Comparison of ENCODE assay signal across 8 cellular contexts in genomic region chr1:223771814-223772770, GRCh38. TPM values are rescaled to one million over a fixed set of nuclear protein-coding genes. Genes with fewer than 3 reads are reported as not detected.
DNase-seq lines count a peak whose midpoint lies in the region; ATAC-seq, FAIRE-seq and TF ChIP-seq lines count a peak whose summit lies in the region.

No MANE protein-coding gene starts in this region.

- no TSS peak for BruUV-seq in HepG2 (replicated peaks; lab: Mats Ljungman, UMichigan)

- 72% methylated on average over 15 of the region's 16 CpGs for WGBS in right lobe of liver (ENCODE audit: insufficient coverage, low coverage, low lambda C conversion rate, missing lambda C conversion rate)
- WGBS in HepG2 (ENCODE audit: low lambda C conversion rate): 87% methylated on average over 16 of the region's 16 CpGs

- peaks cover 56% of the 10 kb centered on the region for H3K36me3 Mint-ChIP-seq in neural progenitor cell

- H3K9me3 ChIP-seq in right lobe of liver (no peaks in the 10 kb centered on the region), HepG2 (ENCODE audit: low read length) (no peaks in the 10 kb centered on the region), neural progenitor cell (ENCODE audit: low read depth) (no peaks in the 10 kb centered on the region)

- H3K27me3 ChIP-seq in right lobe of liver: no peaks in the 10 kb centered on the region
- no peaks in the 10 kb centered on the region for H3K27me3 ChIP-seq in HepG2 (ENCODE audit: control insufficient read depth in 1 of 2, insufficient read depth in 2 of 2, low read length in 2 of 2)
- no peaks in the 10 kb centered on the region for H3K27me3 ChIP-seq in neural progenitor cell

- TF ChIP-seq POLR2A in right lobe of liver (IDR thresholded peaks at IDR 0.05) (no peak), HepG2 (IDR thresholded peaks at IDR 0.05; ENCODE audit: insufficient read depth in 1 of 2, low read depth in 2 of 2, low read length in 2 of 2) (no peak)

- no peak for FAIRE-seq in HepG2 (lab: Jason Lieb, UNC)

- H2AFZ ChIP-seq in HepG2 (ENCODE audit: low read length) (no peak overlapping the region), neural progenitor cell (replicated peaks) (no peak overlapping the region)

- TF ChIP-seq EP300 in HepG2 (IDR thresholded peaks at IDR 0.05; ENCODE audit: low read depth in 2 of 2, low read length in 2 of 2): no peak
- no peak for TF ChIP-seq EP300 in HepG2 (CRISPR knock-in tag; IDR thresholded peaks at IDR 0.05; ENCODE audit: borderline replicate concordance)

- H3K4me2 ChIP-seq in HepG2 (ENCODE audit: low read depth, low read length) (no peak overlapping the region), neural progenitor cell (peak overlapping the region; percentile 19)

- ATAC-seq in right lobe of liver: peak; percentile 44 to 87 (median 62)
- ATAC-seq in HepG2: no peak

- H3K9ac ChIP-seq in HepG2 (ENCODE audit: insufficient read depth, low read depth, low read length): no peak overlapping the region
- no peak overlapping the region for H3K9ac ChIP-seq in neural progenitor cell

- POLR2A ChIA-PET in HepG2 (lab: Yijun Ruan, JAX): no interaction called here

- H3K27ac ChIP-seq in right lobe of liver (peak overlapping the region in 1 of 3 donors; percentile 9), HepG2 (ENCODE audit: extremely low read length, insufficient read depth, low read length) (no peak overlapping the region), neural progenitor cell (no peak overlapping the region)

- no peaks in the 10 kb centered on the region for H4K20me1 ChIP-seq in HepG2 (ENCODE audit: insufficient read depth, low read length)
- H4K20me1 ChIP-seq in neural progenitor cell (ENCODE audit: low read depth): no peaks in the 10 kb centered on the region

- H3K9me3 Mint-ChIP-seq in neural progenitor cell: peaks cover 3% of the 10 kb centered on the region

- H3K4me3 ChIP-seq in right lobe of liver: no peak overlapping the region
- H3K4me3 ChIP-seq in HepG2 (replicated peaks in 1 of 3; ENCODE audit: insufficient read depth in 1 of 3, low read depth in 2 of 3, low read length in 3 of 3): no peak overlapping the region
- no peak overlapping the region for H3K4me3 ChIP-seq in neural progenitor cell

- CTCF ChIA-PET in HepG2 (lab: Yijun Ruan, JAX; ENCODE audit: low intra/inter-chr PET ratio, low total read pairs): no interaction called here

- intact Hi-C loops in right lobe of liver (cut with DNase I): no loop called here
- intact Hi-C loops in HepG2 (cut with micrococcal nuclease; ENCODE audit: unreplicated experiment): no loop called here

- no peak for DNase-seq in right lobe of liver
- no peak for DNase-seq in HepG2 (ENCODE audit: low spot score)
- peak; percentile 52 for DNase-seq in SW480 (ENCODE audit: low spot score)
- DNase-seq in fibroblast of gingiva (ENCODE audit: low read depth): peak; percentile 14
- peak; percentile 60 for DNase-seq in neural progenitor cell (ENCODE audit: low spot score)
- DNase-seq in GDM1 (lab: John Stamatoyannopoulos, UW): no peak
- no peak for DNase-seq in NCI-H2029 (lab: John Stamatoyannopoulos, UW)
- DNase-seq in SKM-1 treated with dmso at 0.1 percent for 144 hours (lab: John Stamatoyannopoulos, UW; ENCODE audit: unreplicated experiment): no peak

- H3K79me2 ChIP-seq in HepG2 (ENCODE audit: insufficient read depth, low read length): no peaks in the 10 kb centered on the region
- H3K79me2 ChIP-seq in neural progenitor cell (ENCODE audit: low read depth): no peaks in the 10 kb centered on the region

- no peaks in the 10 kb centered on the region for H3K27me3 Mint-ChIP-seq in neural progenitor cell (ENCODE audit: insufficient read depth, low read depth)

- peak overlapping the region; percentile 57 for H3K27ac Mint-ChIP-seq in neural progenitor cell

- TF ChIP-seq CTCF in right lobe of liver (IDR thresholded peaks at IDR 0.05) (no peak), HepG2 (CRISPR knock-in tag; IDR thresholded peaks at IDR 0.05) (no peak), neural progenitor cell (IDR thresholded peaks at IDR 0.05) (no peak)

- TF ChIP-seq RAD21 in HepG2 (CRISPR knock-in tag; IDR thresholded peaks at IDR 0.05): no peak

- H3K4me1 Mint-ChIP-seq in neural progenitor cell: peaks cover 24% of the 10 kb centered on the region

- no peak overlapping the region for H3K4me3 Mint-ChIP-seq in neural progenitor cell

- H3F3A ChIP-seq in neural progenitor cell (ENCODE audit: low read depth): peaks cover 16% of the 10 kb centered on the region

- in situ Hi-C loops in HepG2 (cut with HindIII; ENCODE audit: extremely low pct_ligation_motif_present, low pct_unique_long_range_greater_than_20kb): no loop called here

- H3K4me1 ChIP-seq in right lobe of liver (no peaks in the 10 kb centered on the region), HepG2 (ENCODE audit: insufficient read depth, low read length) (no peaks in the 10 kb centered on the region), neural progenitor cell (peaks cover 13% of the 10 kb centered on the region)

- H3K36me3 ChIP-seq in right lobe of liver: peaks cover 0 to 28% (median 9%) of the 10 kb centered on the region in 4 donors
- peaks cover 0 to 12% of the 10 kb centered on the region in 2 experiments; a peak in 2 of 5 replicates for H3K36me3 ChIP-seq in HepG2 (replicated peaks in 1 of 2; ENCODE audit: control insufficient read depth in 1 of 2, insufficient read depth in 2 of 2, low read length in 2 of 2)
- H3K36me3 ChIP-seq in neural progenitor cell: peaks cover 7% of the 10 kb centered on the region

TF ChIP-seq in HepG2, 621 proteins besides CTCF, POLR2A, EP300 and RAD21:
- TF ChIP-seq SRF (IDR thresholded peaks at IDR 0.05; ENCODE audit: low read depth, low read length) (no peak), RFX3 (CRISPR knock-in tag; IDR thresholded peaks at IDR 0.05) (no peak), ARID5B (CRISPR knock-in tag; IDR thresholded peaks at IDR 0.05) (no peak), ZMYM4 (CRISPR knock-in tag; IDR thresholded peaks at IDR 0.05) (no peak)

RNA-seq across cellular contexts. Expression of gene CAPN2, which starts 59.8 kb away (rescaled TPM):
- total RNA-seq in right lobe of liver (10 to 100 TPM; 17.5 to 53.1 (median 33.1) TPM), HepG2 (2016; rRNA removed; fragmentation: Illumina TruSeq; extraction: Trizol) (6.2 and 7.8 TPM in 2 replicates), neural progenitor cell (ENCODE audit: low replicate concordance) (61.7 and 64.2 TPM in 2 replicates)
- 2.0 and 2.6 TPM in 2 replicates for total RNA-seq in HepG2 (2016; cell fraction: cytosol; rRNA removed; fragmentation: Illumina TruSeq; extraction: Trizol; ENCODE audit: low read depth)
- 6.2 and 7.8 TPM in 2 replicates for total RNA-seq in HepG2 (2016; cell fraction: insoluble cytoplasmic fraction; rRNA removed; fragmentation: Illumina TruSeq; extraction: Trizol)
- 5.4 and 5.5 TPM in 2 replicates for total RNA-seq in HepG2 (2016; cell fraction: membrane; rRNA removed; fragmentation: Illumina TruSeq; extraction: Trizol)
- 4.8 and 5.3 TPM in 2 replicates for total RNA-seq in HepG2 (2016; cell fraction: nucleus; rRNA removed; fragmentation: Illumina TruSeq; extraction: Trizol)
- 7.4 and 10.8 TPM in 2 replicates for polyA plus RNA-seq in HepG2 (2011; rRNA removed)
- polyA plus RNA-seq in HepG2 (2011; cell fraction: cytosol; rRNA removed): 3.5 and 4.8 TPM in 2 replicates
- 27.6 and 31.4 TPM in 2 replicates for polyA plus RNA-seq in HepG2 (2011; cell fraction: nucleus; rRNA removed)
- polyA plus RNA-seq in HepG2 (2012): 7.0 and 8.4 TPM in 2 replicates
- polyA plus RNA-seq in HepG2 (2016; cell fraction: cytosol; fragmentation: Illumina TruSeq; extraction: Trizol; ENCODE audit: low read depth): 2.3 and 2.7 TPM in 2 replicates
- 8.9 and 9.2 TPM in 2 replicates for polyA plus RNA-seq in HepG2 (2016; cell fraction: insoluble cytoplasmic fraction; fragmentation: Illumina TruSeq; extraction: Trizol; ENCODE audit: low read depth)
- 4.9 and 5.3 TPM in 2 replicates for polyA plus RNA-seq in HepG2 (2016; cell fraction: membrane; fragmentation: Illumina TruSeq; extraction: Trizol; ENCODE audit: low read depth)
- polyA plus RNA-seq in HepG2 (2016; cell fraction: nucleus; fragmentation: Illumina TruSeq; extraction: Trizol; ENCODE audit: insufficient read depth, low read depth): 9.2 and 12.8 TPM in 2 replicates
- 5.0 and 63.8 TPM in 2 replicates for polyA minus RNA-seq in HepG2 (2011; rRNA and poly(A)+ RNA removed; ENCODE audit: low replicate concordance)
- polyA minus RNA-seq in HepG2 (2011; cell fraction: cytosol; rRNA and poly(A)+ RNA removed): 4.1 and 4.3 TPM in 2 replicates
- polyA minus RNA-seq in HepG2 (2011; cell fraction: nucleus; rRNA and poly(A)+ RNA removed): 7.7 and 11.3 TPM in 2 replicates

Comparison
In these comparisons a context has a peak if more than half of its experiments do, and no peak if none do; other contexts are left out.
1. DNase-seq: peak in SW480 (single experiment), fibroblast of gingiva (single experiment) and neural progenitor cell (single experiment); none in right lobe of liver (0 of 3), HepG2 (single experiment), GDM1 (single experiment), NCI-H2029 (single experiment) and SKM-1 treated with dmso at 0.1 percent for 144 hours (single experiment).